1 cellular context compared by ENCODE assay signal in the genomic region with DNA sequence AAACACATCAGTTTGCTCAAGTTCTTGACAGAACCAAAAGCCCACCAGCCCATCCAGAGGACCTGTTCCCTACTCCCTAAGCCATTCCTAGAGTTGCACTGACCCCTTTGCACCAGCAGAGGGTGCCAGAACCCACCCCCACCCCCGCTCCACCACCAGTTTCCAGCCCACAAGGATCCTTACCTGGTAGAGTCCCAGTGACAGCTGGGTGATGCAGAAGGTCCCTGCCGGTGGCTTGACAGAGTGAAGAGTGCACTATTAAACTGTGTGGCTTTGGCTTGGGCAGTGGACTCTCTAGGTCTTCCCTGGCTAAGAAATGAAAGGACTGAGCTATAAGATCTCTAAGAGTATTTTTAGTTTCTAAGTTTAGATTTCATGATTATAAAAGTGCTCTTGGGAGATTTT.
TF ChIP-seq lines count a peak whose summit lies in the region.

No MANE protein-coding gene starts in this region.

TF ChIP-seq in HepG2, 621 proteins besides CTCF, POLR2A, EP300 and RAD21 (continued from another document):
- TF ChIP-seq, protein P1, sequence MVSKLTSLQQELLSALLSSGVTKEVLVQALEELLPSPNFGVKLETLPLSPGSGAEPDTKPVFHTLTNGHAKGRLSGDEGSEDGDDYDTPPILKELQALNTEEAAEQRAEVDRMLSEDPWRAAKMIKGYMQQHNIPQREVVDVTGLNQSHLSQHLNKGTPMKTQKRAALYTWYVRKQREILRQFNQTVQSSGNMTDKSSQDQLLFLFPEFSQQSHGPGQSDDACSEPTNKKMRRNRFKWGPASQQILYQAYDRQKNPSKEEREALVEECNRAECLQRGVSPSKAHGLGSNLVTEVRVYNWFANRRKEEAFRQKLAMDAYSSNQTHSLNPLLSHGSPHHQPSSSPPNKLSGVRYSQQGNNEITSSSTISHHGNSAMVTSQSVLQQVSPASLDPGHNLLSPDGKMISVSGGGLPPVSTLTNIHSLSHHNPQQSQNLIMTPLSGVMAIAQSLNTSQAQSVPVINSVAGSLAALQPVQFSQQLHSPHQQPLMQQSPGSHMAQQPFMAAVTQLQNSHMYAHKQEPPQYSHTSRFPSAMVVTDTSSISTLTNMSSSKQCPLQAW (CRISPR knock-in tag; IDR thresholded peaks at IDR 0.05): peak; percentile 39; the same call in 1 of the 2 replicates
- 0 out of 2 replicates have a peak, but pooled peaks have one; percentile 22 for TF ChIP-seq FOSL2 (CRISPR knock-in tag; IDR thresholded peaks at IDR 0.05)
- TF ChIP-seq TEAD3 (CRISPR knock-in tag; optimal IDR thresholded peaks at IDR 0.05; ENCODE audit: borderline replicate concordance): peak; percentile 38
- TF ChIP-seq GLI4 (CRISPR knock-in tag; IDR thresholded peaks at IDR 0.05; ENCODE audit: borderline replicate concordance): no peak
- TF ChIP-seq ZFP36 (IDR thresholded peaks at IDR 0.05; ENCODE audit: borderline replicate concordance, low read depth, low read length, partially characterized antibody): peak; percentile 19
- peak; percentile 85 for TF ChIP-seq XRCC5 (optimal IDR thresholded peaks at IDR 0.05; ENCODE audit: low read length)
- TF ChIP-seq STAG1 (CRISPR knock-in tag; IDR thresholded peaks at IDR 0.05): peak; percentile 79
- TF ChIP-seq SALL1 (CRISPR knock-in tag; IDR thresholded peaks at IDR 0.05): 0 out of 2 replicates have a peak, but pooled peaks have one; percentile 37
- TF ChIP-seq, protein P2, sequence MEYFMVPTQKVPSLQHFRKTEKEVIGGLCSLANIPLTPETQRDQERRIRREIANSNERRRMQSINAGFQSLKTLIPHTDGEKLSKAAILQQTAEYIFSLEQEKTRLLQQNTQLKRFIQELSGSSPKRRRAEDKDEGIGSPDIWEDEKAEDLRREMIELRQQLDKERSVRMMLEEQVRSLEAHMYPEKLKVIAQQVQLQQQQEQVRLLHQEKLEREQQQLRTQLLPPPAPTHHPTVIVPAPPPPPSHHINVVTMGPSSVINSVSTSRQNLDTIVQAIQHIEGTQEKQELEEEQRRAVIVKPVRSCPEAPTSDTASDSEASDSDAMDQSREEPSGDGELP (IDR thresholded peaks at IDR 0.05; ENCODE audit: borderline replicate concordance, low read depth): peak; percentile 20; the same call in 1 of the 2 replicates
- no peak for TF ChIP-seq SMYD3 (CRISPR knock-in tag; IDR thresholded peaks at IDR 0.05)
- no peak for TF ChIP-seq SRSF1 (optimal IDR thresholded peaks at IDR 0.05; ENCODE audit: low read depth, low read length)
- TF ChIP-seq NFATC3 (CRISPR knock-in tag; IDR thresholded peaks at IDR 0.05): no peak
- peak; percentile 36; the same call in 1 of the 2 replicates for TF ChIP-seq RXRB (CRISPR knock-in tag; IDR thresholded peaks at IDR 0.05; ENCODE audit: borderline replicate concordance)
- no peak for TF ChIP-seq NRL (CRISPR knock-in tag; IDR thresholded peaks at IDR 0.05; ENCODE audit: borderline replicate concordance)
- TF ChIP-seq, protein P3, sequence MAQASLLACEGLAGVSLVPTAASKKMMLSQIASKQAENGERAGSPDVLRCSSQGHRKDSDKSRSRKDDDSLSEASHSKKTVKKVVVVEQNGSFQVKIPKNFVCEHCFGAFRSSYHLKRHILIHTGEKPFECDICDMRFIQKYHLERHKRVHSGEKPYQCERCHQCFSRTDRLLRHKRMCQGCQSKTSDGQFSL (CRISPR knock-in tag; IDR thresholded peaks at IDR 0.05): 0 out of 2 replicates have a peak, but pooled peaks have one; percentile 36
- TF ChIP-seq, protein P4, sequence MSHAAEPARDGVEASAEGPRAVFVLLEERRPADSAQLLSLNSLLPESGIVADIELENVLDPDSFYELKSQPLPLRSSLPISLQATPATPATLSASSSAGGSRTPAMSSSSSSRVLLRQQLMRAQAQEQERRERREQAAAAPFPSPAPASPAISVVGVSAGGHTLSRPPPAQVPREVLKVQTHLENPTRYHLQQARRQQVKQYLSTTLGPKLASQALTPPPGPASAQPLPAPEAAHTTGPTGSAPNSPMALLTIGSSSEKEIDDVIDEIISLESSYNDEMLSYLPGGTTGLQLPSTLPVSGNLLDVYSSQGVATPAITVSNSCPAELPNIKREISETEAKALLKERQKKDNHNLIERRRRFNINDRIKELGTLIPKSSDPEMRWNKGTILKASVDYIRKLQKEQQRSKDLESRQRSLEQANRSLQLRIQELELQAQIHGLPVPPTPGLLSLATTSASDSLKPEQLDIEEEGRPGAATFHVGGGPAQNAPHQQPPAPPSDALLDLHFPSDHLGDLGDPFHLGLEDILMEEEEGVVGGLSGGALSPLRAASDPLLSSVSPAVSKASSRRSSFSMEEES (CRISPR knock-in tag; IDR thresholded peaks at IDR 0.05): no peak
- no peak for TF ChIP-seq TP53 (CRISPR knock-in tag; conservative IDR thresholded peaks at IDR 0.05)
- TF ChIP-seq, protein P5, sequence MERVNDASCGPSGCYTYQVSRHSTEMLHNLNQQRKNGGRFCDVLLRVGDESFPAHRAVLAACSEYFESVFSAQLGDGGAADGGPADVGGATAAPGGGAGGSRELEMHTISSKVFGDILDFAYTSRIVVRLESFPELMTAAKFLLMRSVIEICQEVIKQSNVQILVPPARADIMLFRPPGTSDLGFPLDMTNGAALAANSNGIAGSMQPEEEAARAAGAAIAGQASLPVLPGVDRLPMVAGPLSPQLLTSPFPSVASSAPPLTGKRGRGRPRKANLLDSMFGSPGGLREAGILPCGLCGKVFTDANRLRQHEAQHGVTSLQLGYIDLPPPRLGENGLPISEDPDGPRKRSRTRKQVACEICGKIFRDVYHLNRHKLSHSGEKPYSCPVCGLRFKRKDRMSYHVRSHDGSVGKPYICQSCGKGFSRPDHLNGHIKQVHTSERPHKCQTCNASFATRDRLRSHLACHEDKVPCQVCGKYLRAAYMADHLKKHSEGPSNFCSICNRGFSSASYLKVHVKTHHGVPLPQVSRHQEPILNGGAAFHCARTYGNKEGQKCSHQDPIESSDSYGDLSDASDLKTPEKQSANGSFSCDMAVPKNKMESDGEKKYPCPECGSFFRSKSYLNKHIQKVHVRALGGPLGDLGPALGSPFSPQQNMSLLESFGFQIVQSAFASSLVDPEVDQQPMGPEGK (CRISPR knock-in tag; IDR thresholded peaks at IDR 0.05): 0 out of 2 replicates have a peak, but pooled peaks have one; percentile 13
- no peak for TF ChIP-seq ZEB1 (IDR thresholded peaks at IDR 0.05; ENCODE audit: insufficient replicate concordance, low read depth)
- TF ChIP-seq, protein P6, sequence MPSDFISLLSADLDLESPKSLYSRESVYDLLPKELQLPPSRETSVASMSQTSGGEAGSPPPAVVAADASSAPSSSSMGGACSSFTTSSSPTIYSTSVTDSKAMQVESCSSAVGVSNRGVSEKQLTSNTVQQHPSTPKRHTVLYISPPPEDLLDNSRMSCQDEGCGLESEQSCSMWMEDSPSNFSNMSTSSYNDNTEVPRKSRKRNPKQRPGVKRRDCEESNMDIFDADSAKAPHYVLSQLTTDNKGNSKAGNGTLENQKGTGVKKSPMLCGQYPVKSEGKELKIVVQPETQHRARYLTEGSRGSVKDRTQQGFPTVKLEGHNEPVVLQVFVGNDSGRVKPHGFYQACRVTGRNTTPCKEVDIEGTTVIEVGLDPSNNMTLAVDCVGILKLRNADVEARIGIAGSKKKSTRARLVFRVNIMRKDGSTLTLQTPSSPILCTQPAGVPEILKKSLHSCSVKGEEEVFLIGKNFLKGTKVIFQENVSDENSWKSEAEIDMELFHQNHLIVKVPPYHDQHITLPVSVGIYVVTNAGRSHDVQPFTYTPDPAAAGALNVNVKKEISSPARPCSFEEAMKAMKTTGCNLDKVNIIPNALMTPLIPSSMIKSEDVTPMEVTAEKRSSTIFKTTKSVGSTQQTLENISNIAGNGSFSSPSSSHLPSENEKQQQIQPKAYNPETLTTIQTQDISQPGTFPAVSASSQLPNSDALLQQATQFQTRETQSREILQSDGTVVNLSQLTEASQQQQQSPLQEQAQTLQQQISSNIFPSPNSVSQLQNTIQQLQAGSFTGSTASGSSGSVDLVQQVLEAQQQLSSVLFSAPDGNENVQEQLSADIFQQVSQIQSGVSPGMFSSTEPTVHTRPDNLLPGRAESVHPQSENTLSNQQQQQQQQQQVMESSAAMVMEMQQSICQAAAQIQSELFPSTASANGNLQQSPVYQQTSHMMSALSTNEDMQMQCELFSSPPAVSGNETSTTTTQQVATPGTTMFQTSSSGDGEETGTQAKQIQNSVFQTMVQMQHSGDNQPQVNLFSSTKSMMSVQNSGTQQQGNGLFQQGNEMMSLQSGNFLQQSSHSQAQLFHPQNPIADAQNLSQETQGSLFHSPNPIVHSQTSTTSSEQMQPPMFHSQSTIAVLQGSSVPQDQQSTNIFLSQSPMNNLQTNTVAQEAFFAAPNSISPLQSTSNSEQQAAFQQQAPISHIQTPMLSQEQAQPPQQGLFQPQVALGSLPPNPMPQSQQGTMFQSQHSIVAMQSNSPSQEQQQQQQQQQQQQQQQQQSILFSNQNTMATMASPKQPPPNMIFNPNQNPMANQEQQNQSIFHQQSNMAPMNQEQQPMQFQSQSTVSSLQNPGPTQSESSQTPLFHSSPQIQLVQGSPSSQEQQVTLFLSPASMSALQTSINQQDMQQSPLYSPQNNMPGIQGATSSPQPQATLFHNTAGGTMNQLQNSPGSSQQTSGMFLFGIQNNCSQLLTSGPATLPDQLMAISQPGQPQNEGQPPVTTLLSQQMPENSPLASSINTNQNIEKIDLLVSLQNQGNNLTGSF (CRISPR knock-in tag; IDR thresholded peaks at IDR 0.05): no peak
- 0 out of 2 replicates have a peak, but pooled peaks have one; percentile 22 for TF ChIP-seq THAP11 (CRISPR knock-in tag; IDR thresholded peaks at IDR 0.05)
- TF ChIP-seq, protein P7, sequence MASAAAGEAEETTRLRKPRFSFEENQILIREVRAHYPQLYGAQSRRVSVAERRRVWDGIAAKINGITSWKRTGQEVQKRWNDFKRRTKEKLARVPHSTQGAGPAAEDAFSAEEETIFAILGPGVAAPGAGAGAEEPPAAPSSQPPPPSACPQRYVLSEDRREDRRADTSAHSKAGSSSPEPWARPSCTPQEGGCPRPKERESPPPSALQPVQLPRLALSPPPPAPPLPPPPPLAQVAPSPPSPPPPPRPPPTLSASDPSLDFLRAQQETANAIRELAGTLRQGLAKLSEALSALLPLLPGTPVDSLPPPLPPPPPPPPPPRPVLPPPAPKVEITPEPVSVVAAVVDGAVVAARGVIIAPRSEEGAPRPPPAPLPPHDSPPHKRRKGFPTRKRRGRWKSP (CRISPR knock-in tag; IDR thresholded peaks at IDR 0.05): no peak
- no peak for TF ChIP-seq ZNF615 (CRISPR knock-in tag; IDR thresholded peaks at IDR 0.05; ENCODE audit: borderline replicate concordance)
